ENCODE assay signal across 8 cellular contexts in the genomic region with DNA sequence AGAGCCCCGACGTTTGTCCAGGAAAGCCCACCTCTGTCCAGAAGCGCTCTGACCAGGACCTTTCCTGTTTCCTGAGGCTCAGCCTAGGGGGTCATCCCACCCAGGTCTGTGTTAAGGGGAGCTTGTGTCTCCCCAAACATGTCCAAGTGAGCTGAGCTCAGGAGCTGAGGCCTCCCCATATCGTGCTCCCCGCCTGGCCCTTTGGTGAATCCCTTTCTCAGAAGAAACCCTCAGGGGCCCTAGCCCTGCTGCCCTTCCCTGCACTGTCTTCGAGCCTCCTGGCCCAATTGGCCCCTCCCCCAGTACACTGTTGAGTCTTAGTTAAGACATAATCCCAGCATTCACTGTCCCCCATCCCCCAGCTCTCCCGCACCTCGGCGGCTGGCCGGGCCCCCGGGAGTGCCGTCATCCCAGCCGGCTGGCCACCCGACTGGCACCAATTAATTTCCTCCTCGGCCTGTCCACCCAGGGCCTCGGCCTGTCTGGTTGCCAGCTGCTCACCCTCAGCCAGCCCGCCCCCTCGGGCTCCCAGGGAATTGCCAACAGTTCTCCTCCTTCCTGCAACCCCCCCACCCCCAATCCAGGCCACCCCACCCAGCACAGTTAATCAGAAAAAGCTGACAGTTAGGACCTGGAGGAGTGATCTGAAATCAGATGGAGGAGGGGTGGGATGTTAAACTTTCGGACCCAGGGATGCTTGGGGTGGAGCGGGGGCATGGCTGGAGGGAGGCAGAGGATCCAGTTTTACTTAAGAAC. TPM values are rescaled to one million over a fixed set of nuclear protein-coding genes. Genes with fewer than 3 reads are reported as not detected.
DNase-seq lines count a peak whose midpoint lies in the region; ATAC-seq and TF ChIP-seq lines count a peak whose summit lies in the region.

No MANE protein-coding gene starts in this region.

- TF ChIP-seq POLR2A in breast epithelium (IDR thresholded peaks at IDR 0.05) = no peak

- no peaks in the 10 kb centered on the region for H3K36me3 Mint-ChIP-seq in T-cell

- peaks cover 67 to 83% (median 73%) of the 10 kb centered on the region in 3 donors for H3K4me1 Mint-ChIP-seq in T-cell

- H3K36me3 ChIP-seq in breast epithelium (no peaks in the 10 kb centered on the region), iPS-20b (ENCODE audit: insufficient read depth, low read depth, low read length) (no peaks in the 10 kb centered on the region)

- H3K9me3 ChIP-seq in breast epithelium = no peaks in the 10 kb centered on the region
- no peaks in the 10 kb centered on the region for H3K9me3 ChIP-seq in iPS-20b (ENCODE audit: insufficient read depth, low read depth, low read length)

- CTCF ChIA-PET in T-cell (lab: Charles Lee) = interaction anchor here (1.2 to 1.3 kb wide), 2 partner anchors 9 to 13 kb away, joined by 3 to 6 read pairs; a partner anchor contains a TSS

- no peak for TF ChIP-seq CTCF in breast epithelium (IDR thresholded peaks at IDR 0.05)

- peaks cover 7 to 33% of the 10 kb centered on the region in 2 donors for H3K4me1 ChIP-seq in breast epithelium
- peaks cover 37% of the 10 kb centered on the region for H3K4me1 ChIP-seq in iPS-20b (ENCODE audit: insufficient read depth, low read length)

- H3K4me3 ChIP-seq in breast epithelium (peak overlapping the region; percentile 38 to 66 (median 52)), iPS-20b (ENCODE audit: low read length) (peak overlapping the region; percentile 78), skeletal muscle cell (ENCODE audit: low read depth, low read length) (peak overlapping the region; percentile 10)

- no peaks in the 10 kb centered on the region for H3K9me3 Mint-ChIP-seq in T-cell

- H3K27me3 Mint-ChIP-seq in T-cell = no peaks in the 10 kb centered on the region

- H3K27ac Mint-ChIP-seq in T-cell = peak overlapping the region; percentile 99 to 100

- ATAC-seq in T-cell (replicated peaks in 1 of 4) = peak in 3 of 4 experiments; percentile 2 to 11 (median 3)
- ATAC-seq in HG03571 (IDR thresholded peaks at IDR 0.05; ENCODE audit: unreplicated experiment) = no peak

- H3K27me3 ChIP-seq in breast epithelium = no peaks in the 10 kb centered on the region
- H3K27me3 ChIP-seq in iPS-20b (ENCODE audit: insufficient read depth, low read length) = no peaks in the 10 kb centered on the region

- H3K27ac ChIP-seq in breast epithelium (peak overlapping the region; percentile 95 to 99), iPS-20b (ENCODE audit: low read length) (peak overlapping the region; percentile 98)

- POLR2A ChIA-PET in T-cell (lab: Charles Lee) = interaction anchor here in 1 of 2 donors (1.6 kb wide), 1 partner anchor 12 kb away, joined by 6 read pairs; no protein-coding TSS in a partner anchor

- H3K9ac ChIP-seq in iPS-20b (ENCODE audit: low read depth, low read length) = peak overlapping the region; percentile 97

- DNase-seq in CMK (ENCODE audit: low read depth) (peak; percentile 46), HuH-7.5 (ENCODE audit: low spot score) (peak; percentile 46), T-cell (peak in 9 of 34 experiments; percentile 15 to 40 (median 32)), breast epithelium (ENCODE audit: low spot score in 2 of 2) (peak; percentile 76 to 79), skeletal muscle cell (ENCODE audit: low read depth) (peak; percentile 67), NCI-H2107 (lab: John Stamatoyannopoulos, UW) (no peak)

- intact Hi-C loops in breast epithelium (cut with DNase I; ENCODE audit: low total_unique reads) = no loop called here

- peak overlapping the region; percentile 79 to 82 (median 82) for H3K4me3 Mint-ChIP-seq in T-cell

RNA-seq across cellular contexts. Expression of a gene that starts 13.6 kb away (rescaled TPM):
- total RNA-seq in T-cell (100 to 1,000 TPM; 165 to 413 (median 196) TPM), breast epithelium (100 to 1,000 TPM in 1 of 3 donors, 10 to 100 TPM in 2; 20.6 to 146 (median 79.6) TPM)

RNA-seq across cellular contexts. Expression of a gene that starts 13.6 kb away (rescaled TPM):
- total RNA-seq in T-cell (10 to 100 TPM; 43.8 to 89.6 (median 67.3) TPM), breast epithelium (10 to 100 TPM; 74.6 to 78.3 (median 75.2) TPM)

RNA-seq across cellular contexts. Expression of a gene that starts 45.7 kb away (rescaled TPM):
- total RNA-seq in T-cell (10 to 100 TPM; 23.8 to 44.9 (median 38.1) TPM), breast epithelium (10 to 100 TPM in 2 of 3 donors, 1 to 10 TPM in 1; 8.5 to 20.5 (median 19.7) TPM)

RNA-seq across cellular contexts. Expression of a gene that starts 47.2 kb away (rescaled TPM):
- total RNA-seq in T-cell (100 to 1,000 TPM in 2 of 5 donors, 10 to 100 TPM in 3; 68.9 to 121 (median 95.6) TPM), breast epithelium (10 to 100 TPM; 29.7 to 37.4 (median 31.7) TPM)

Comparison
In these comparisons a context has a peak if more than half of its experiments do, and no peak if none do; other contexts are left out.
1. H3K4me3 ChIP-seq: peak in every context shown above with its lines; median percentile 78 in iPS-20b; 52 in breast epithelium; 10 in skeletal muscle cell.